16 cellular contexts compared by ENCODE assay signal in the genomic region with DNA sequence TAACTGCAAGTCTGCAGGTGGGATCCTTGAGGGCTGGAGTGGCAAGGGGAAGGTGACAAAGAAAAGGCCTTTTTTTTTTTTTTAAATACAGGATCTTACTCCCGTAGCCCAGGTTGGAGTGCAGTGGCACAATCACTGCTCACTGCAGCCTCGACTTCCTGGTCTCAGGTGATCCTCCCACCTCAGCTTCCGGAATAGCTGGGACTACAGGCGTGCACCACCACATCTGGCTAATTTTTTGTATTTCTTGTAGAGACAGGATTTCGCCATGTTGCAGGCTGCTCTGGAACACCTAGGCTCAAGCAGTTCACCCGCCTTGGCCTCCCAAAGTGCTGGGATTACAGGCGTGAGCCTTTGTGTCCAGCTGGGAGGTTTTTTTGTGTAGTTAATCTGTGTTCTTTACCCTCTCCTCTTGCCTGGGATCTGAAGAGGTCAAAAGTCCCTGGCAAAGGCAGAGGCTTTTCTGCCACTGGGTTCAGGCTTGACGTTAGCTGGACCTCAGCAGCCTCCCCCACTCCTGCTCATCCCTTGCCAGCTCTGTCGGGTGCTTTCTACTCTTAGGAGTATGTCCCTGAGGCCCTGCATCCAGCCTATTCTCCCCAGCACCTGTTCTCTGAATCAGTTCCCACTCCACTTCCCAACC. TPM values are rescaled to one million over a fixed set of nuclear protein-coding genes. Genes with fewer than 3 reads are reported as not detected.
DNase-seq lines count a peak whose midpoint lies in the region; ATAC-seq and TF ChIP-seq lines count a peak whose summit lies in the region.
"Had no signal": no experiment of that assay in that cellular context is flagged by ENCODE, and none has a peak within 500 bp of the region (broad histone marks: within the 10 kb centered on the region; RNA-seq: fewer than 3 reads in every experiment).

No MANE protein-coding gene starts in this region.

- ATAC-seq in heart right ventricle (no peak), upper lobe of left lung (ENCODE audit: low FRiP score in 2 of 2) (no peak)

- TF ChIP-seq EP300 in upper lobe of left lung (IDR thresholded peaks at IDR 0.05), result no peak

- H3K36me3 ChIP-seq in left ventricle myocardium inferior (no peaks in the 10 kb centered on the region), heart right ventricle (peaks cover 0 to 6% (median 0%) of the 10 kb centered on the region in 9 donors), muscle layer of colon (ENCODE audit: insufficient read depth, low read length) (no peaks in the 10 kb centered on the region), upper lobe of left lung (no peaks in the 10 kb centered on the region), right atrium auricular region (no peaks in the 10 kb centered on the region)

- TF ChIP-seq CTCF in left ventricle myocardium inferior (IDR thresholded peaks at IDR 0.05; ENCODE audit: borderline replicate concordance) (no peak), heart right ventricle (IDR thresholded peaks at IDR 0.05) (no peak), upper lobe of left lung (IDR thresholded peaks at IDR 0.05) (no peak), right atrium auricular region (IDR thresholded peaks at IDR 0.05) (no peak)

- no peak overlapping the region for H3K4me3 ChIP-seq in left ventricle myocardium inferior
- no peak overlapping the region for H3K4me3 ChIP-seq in heart right ventricle
- H3K4me3 ChIP-seq in muscle layer of colon (ENCODE audit: low read depth in 1 of 2, low read length in 2 of 2), result no peak overlapping the region
- no peak overlapping the region for H3K4me3 ChIP-seq in upper lobe of left lung
- H3K4me3 ChIP-seq in right atrium auricular region, result no peak overlapping the region
- H3K4me3 ChIP-seq: coronary artery had no signal

- DNase-seq in left ventricle myocardium inferior (no peak), heart right ventricle (no peak), upper lobe of left lung (no peak), DMS79 treated with DMSO at 0.1 percent for 48 hours (lab: John Stamatoyannopoulos, UW) (no peak), right atrium auricular region (ENCODE audit: low spot score) (no peak), T-helper 9 cell (no peak)
- DNase-seq in activated naive CD8-positive, alpha-beta T cell treated with anti-CD3 and anti-CD28 coated beads for 36 hours, result no peak
- DNase-seq: activated CD4-positive, CD25-positive, alpha-beta regulatory T cell; kidney glomerular epithelial cell; NCI-H2107; NCI-H69; substantia nigra had no signal

- H3K9me3 Mint-ChIP-seq in activated naive CD8-positive, alpha-beta T cell treated with anti-CD3 and anti-CD28 coated beads for 36 hours, result no peaks in the 10 kb centered on the region
- H3K9me3 Mint-ChIP-seq: IgD-negative memory B cell had no signal

- WGBS in heart right ventricle, 2 donors, result 78 to 81% methylated on average over 9 of the region's 9 CpGs
- WGBS in upper lobe of left lung, 2 donors, result 72 to 75% methylated on average over 9 of the region's 9 CpGs

- H3K27ac Mint-ChIP-seq in activated naive CD8-positive, alpha-beta T cell treated with anti-CD3 and anti-CD28 coated beads for 36 hours, result peak overlapping the region; percentile 70

- H3K27me3 Mint-ChIP-seq in activated naive CD8-positive, alpha-beta T cell treated with anti-CD3 and anti-CD28 coated beads for 36 hours, result no peaks in the 10 kb centered on the region

- peaks cover 3% of the 10 kb centered on the region for H3K36me3 Mint-ChIP-seq in activated naive CD8-positive, alpha-beta T cell treated with anti-CD3 and anti-CD28 coated beads for 36 hours
- H3K36me3 Mint-ChIP-seq: IgD-negative memory B cell had no signal

- no peaks in the 10 kb centered on the region for H3K27me3 ChIP-seq in left ventricle myocardium inferior (ENCODE audit: low read depth)
- no peaks in the 10 kb centered on the region for H3K27me3 ChIP-seq in heart right ventricle
- no peaks in the 10 kb centered on the region for H3K27me3 ChIP-seq in muscle layer of colon (ENCODE audit: control insufficient read depth in 1 of 2, insufficient read depth in 2 of 2, low read length in 2 of 2)
- no peaks in the 10 kb centered on the region for H3K27me3 ChIP-seq in upper lobe of left lung
- H3K27me3 ChIP-seq in right atrium auricular region, result no peaks in the 10 kb centered on the region

- TF ChIP-seq POLR2A in upper lobe of left lung (IDR thresholded peaks at IDR 0.05), result no peak

- H3K9ac ChIP-seq in muscle layer of colon (ENCODE audit: low read length), result no peak overlapping the region
- H3K9ac ChIP-seq: parathyroid adenoma had no signal

- intact Hi-C loops in left ventricle myocardium inferior (cut with micrococcal nuclease), result no loop called here
- intact Hi-C loops in heart right ventricle (cut with DNase I), result no loop called here

- H3K27ac ChIP-seq in left ventricle myocardium inferior (replicated peaks) (peak overlapping the region; percentile 19), heart right ventricle (peak overlapping the region in 2 of 10 donors; percentile 26 to 38), muscle layer of colon (ENCODE audit: low read depth, low read length) (peak overlapping the region; percentile 95), upper lobe of left lung (peak overlapping the region in 3 of 4 donors; percentile 37 to 96 (median 95)), right atrium auricular region (peak overlapping the region in 1 of 2 donors; percentile 16)
- H3K27ac ChIP-seq: coronary artery, parathyroid adenoma had no signal

- H3K4me1 ChIP-seq in left ventricle myocardium inferior (peaks cover 86% of the 10 kb centered on the region), heart right ventricle (peaks cover 10 to 75% (median 51%) of the 10 kb centered on the region in 9 donors), muscle layer of colon (ENCODE audit: insufficient read depth, low read length) (peaks cover 77% of the 10 kb centered on the region), upper lobe of left lung (peaks cover 18 to 60% (median 57%) of the 10 kb centered on the region in 4 donors), right atrium auricular region (peaks cover 0 to 62% of the 10 kb centered on the region in 2 donors)
- H3K4me1 ChIP-seq: parathyroid adenoma had no signal

- no peak overlapping the region for H3K4me3 Mint-ChIP-seq in activated naive CD8-positive, alpha-beta T cell treated with anti-CD3 and anti-CD28 coated beads for 36 hours

- H3K4me1 Mint-ChIP-seq in activated naive CD8-positive, alpha-beta T cell treated with anti-CD3 and anti-CD28 coated beads for 36 hours, result peaks cover 69% of the 10 kb centered on the region

- H3K9me3 ChIP-seq in left ventricle myocardium inferior (replicated peaks) (no peaks in the 10 kb centered on the region), heart right ventricle (no peaks in the 10 kb centered on the region), muscle layer of colon (ENCODE audit: low read length) (no peaks in the 10 kb centered on the region), upper lobe of left lung (no peaks in the 10 kb centered on the region), right atrium auricular region (no peaks in the 10 kb centered on the region)

RNA-seq across cellular contexts. Expression of a gene that starts 5.2 kb away (rescaled TPM):
- total RNA-seq in left ventricle myocardium inferior (10.5 TPM), heart right ventricle (10 to 100 TPM in 5 of 10 donors, 1 to 10 TPM in 5; 6.1 to 16.2 (median 10.0) TPM), upper lobe of left lung (100 to 1,000 TPM in 3 of 6 donors, 10 to 100 TPM in 3; 59.6 to 126 (median 97.5) TPM), right atrium auricular region (10 to 100 TPM; 11.8 to 21.8 TPM)
- polyA plus RNA-seq in heart right ventricle, result 1 to 10 TPM; 2.9 to 6.2 TPM
- 1 to 10 TPM; 2.3 to 2.4 TPM for total RNA-seq in activated naive CD8-positive, alpha-beta T cell treated with anti-CD3 and anti-CD28 coated beads for 36 hours
